1 cellular context compared by ENCODE assay signal in the genomic region with DNA sequence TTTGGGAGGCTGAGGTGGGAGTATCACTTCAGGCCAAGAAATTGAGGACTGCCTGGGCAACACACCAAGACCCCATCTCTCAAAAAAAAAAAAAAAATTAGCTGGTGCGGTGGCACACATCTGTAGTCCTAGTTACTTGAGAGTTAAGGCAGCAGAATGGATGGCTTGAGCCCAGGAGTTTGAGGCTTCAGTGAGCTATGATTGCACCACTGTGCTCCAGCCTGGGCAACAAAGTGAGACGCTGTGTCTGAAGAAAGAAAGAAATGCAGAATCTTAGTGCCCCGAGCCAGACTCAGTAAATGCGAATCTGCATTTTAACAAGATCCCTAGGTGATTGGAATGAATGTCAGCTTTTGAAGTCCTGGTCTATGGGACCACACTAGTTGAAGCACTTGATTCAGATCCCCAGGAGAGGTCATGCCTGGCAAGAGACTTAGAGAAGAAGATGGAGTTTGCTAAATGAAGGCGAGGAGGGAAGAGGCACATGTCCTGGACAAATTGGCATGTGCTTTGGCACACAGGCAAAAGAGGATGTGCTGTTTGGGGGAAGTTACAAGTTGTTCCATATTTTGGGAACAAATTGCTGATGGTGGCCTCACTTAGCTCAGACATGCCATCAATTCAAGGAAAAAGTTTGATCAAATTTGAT.
TF ChIP-seq lines count a peak whose summit lies in the region.

No MANE protein-coding gene starts in this region.

TF ChIP-seq in IMR-90, 13 proteins besides CTCF, POLR2A, EP300 and RAD21:
- TF ChIP-seq USF2 (IDR thresholded peaks at IDR 0.05; ENCODE audit: low read depth, low read length) (no peak), FOS (IDR thresholded peaks at IDR 0.05; ENCODE audit: low read depth, low read length) (no peak), MXI1 (IDR thresholded peaks at IDR 0.05; ENCODE audit: borderline replicate concordance, low read depth, low read length) (no peak), NFE2L2 (IDR thresholded peaks at IDR 0.05; ENCODE audit: low read depth, low read length) (no peak), MAZ (IDR thresholded peaks at IDR 0.05; ENCODE audit: borderline replicate concordance, low read depth, low read length) (no peak), RCOR1 (IDR thresholded peaks at IDR 0.05; ENCODE audit: insufficient replicate concordance, low read length) (no peak), ELK1 (IDR thresholded peaks at IDR 0.05; ENCODE audit: borderline replicate concordance, low read depth, low read length) (no peak)
